ENCODE assay signal across 14 cellular contexts in the genomic region with DNA sequence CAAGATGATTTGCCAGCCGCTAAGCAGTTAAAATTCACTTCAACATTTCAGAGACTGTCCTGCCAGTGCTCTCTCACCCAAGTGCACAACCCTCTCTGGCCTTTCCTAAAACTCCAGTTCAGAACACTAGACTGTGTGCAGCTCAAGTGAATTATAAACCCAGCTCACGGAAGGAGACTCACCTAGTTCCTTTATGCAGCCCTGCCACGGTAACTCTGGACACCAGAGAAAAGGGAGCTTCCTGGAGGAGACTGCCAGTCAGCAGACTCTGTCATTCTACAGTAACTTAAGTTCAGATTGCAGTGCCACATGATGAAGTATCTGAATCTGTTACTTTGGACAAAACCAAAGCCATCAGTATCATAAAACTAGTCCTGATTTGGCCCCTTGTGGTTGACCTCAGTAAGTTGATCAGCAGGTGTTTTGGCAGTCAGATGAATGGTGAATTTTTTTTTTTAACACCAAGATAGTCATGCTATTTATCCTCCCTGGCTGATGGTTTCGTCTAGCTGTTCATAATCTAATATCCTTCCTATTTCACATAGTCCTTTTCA. TPM values are rescaled to one million over a fixed set of nuclear protein-coding genes. Genes with fewer than 3 reads are reported as not detected.
DNase-seq lines count a peak whose midpoint lies in the region; ATAC-seq, FAIRE-seq and TF ChIP-seq lines count a peak whose summit lies in the region.
"Had no signal": no experiment of that assay in that cellular context is flagged by ENCODE, and none has a peak within 500 bp of the region (broad histone marks: within the 10 kb centered on the region; RNA-seq: fewer than 3 reads in every experiment).

No MANE protein-coding gene starts in this region.

- no peaks in the 10 kb centered on the region for H3K27me3 ChIP-seq in PC-3 (ENCODE audit: low read length)
- no peaks in the 10 kb centered on the region for H3K27me3 ChIP-seq in tibial nerve
- H3K27me3 ChIP-seq: Peyer's patch had no signal

- no peak for TF ChIP-seq POLR2A in tibial nerve (IDR thresholded peaks at IDR 0.05)

- POLR2A ChIA-PET in HEK293 (lab: Yijun Ruan, JAX) (no interaction called here), PC-3 (lab: Charles Lee; ENCODE audit: unreplicated experiment) (no interaction called here)

- H3K9me2 ChIP-seq in PC-3 (replicated peaks; ENCODE audit: low read length): no peaks in the 10 kb centered on the region

- ATAC-seq in PC-3 (no peak), HG03139 (IDR thresholded peaks at IDR 0.05; ENCODE audit: unreplicated experiment) (no peak)

- H3K27ac ChIP-seq in HEK293 (ENCODE audit: extremely low read depth, low read depth, low read length): no peak overlapping the region
- H3K27ac ChIP-seq in PC-3 (ENCODE audit: low read length): no peak overlapping the region
- H3K27ac ChIP-seq in tibial nerve: no peak overlapping the region
- H3K27ac ChIP-seq: coronary artery, Peyer's patch had no signal

- H3K4me3 ChIP-seq in HEK293 (ENCODE audit: low read depth, low read length): no peak overlapping the region
- H3K4me3 ChIP-seq in PC-3 (ENCODE audit: low read length): no peak overlapping the region
- H3K4me3 ChIP-seq in tibial nerve: no peak overlapping the region
- H3K4me3 ChIP-seq: coronary artery, Peyer's patch had no signal

- 78 to 80% methylated on average over 4 of the region's 4 CpGs for WGBS in tibial nerve, 2 donors

- intact Hi-C loops in PC-3 (cut with micrococcal nuclease): no loop called here

- no TSS peak for BruUV-seq in PC-3 (replicated peaks; lab: Mats Ljungman, UMichigan)

- peaks cover 29% of the 10 kb centered on the region for H4K20me1 ChIP-seq in PC-3 (ENCODE audit: low read length)

- no peak overlapping the region for H2AFZ ChIP-seq in PC-3 (ENCODE audit: low read length)

- FAIRE-seq in GM18507 (lab: Jason Lieb, UNC): peak; percentile 69
- FAIRE-seq: G401.6, H54 had no signal

- no peaks in the 10 kb centered on the region for H3F3A ChIP-seq in PC-3 (ENCODE audit: low read length, unreplicated experiment)

- no peak for TF ChIP-seq CTCF in HEK293 (tag by site-specific recombination; IDR thresholded peaks at IDR 0.05)
- 0 out of 2 replicates have a peak, but pooled peaks have one; percentile 12 for TF ChIP-seq CTCF in PC-3 (conservative IDR thresholded peaks at IDR 0.05; ENCODE audit: low read depth, low read length)
- TF ChIP-seq CTCF in tibial nerve (IDR thresholded peaks at IDR 0.05): no peak

- peaks cover 89% of the 10 kb centered on the region for H3K79me2 ChIP-seq in PC-3 (ENCODE audit: low read length)

- no peak overlapping the region for H3K9ac ChIP-seq in PC-3 (ENCODE audit: low read length)

- TF ChIP-seq EP300 in tibial nerve (IDR thresholded peaks at IDR 0.05): no peak

- H3K4me1 ChIP-seq in HEK293 (ENCODE audit: control insufficient read depth, insufficient read depth, low read length): peaks cover 17% of the 10 kb centered on the region
- H3K4me1 ChIP-seq in PC-3 (ENCODE audit: insufficient read depth, low read length): peaks cover 29% of the 10 kb centered on the region
- H3K4me1 ChIP-seq in tibial nerve: peaks cover 0 to 49% (median 10%) of the 10 kb centered on the region in 4 donors

- DNase-seq in GM18507 (ENCODE audit: extremely low spot score, insufficient read length, low read depth): no peak
- DNase-seq in PC-3: no peak
- peak; percentile 44 for DNase-seq in myocyte (ENCODE audit: low read depth)
- no peak for DNase-seq in tibial nerve (ENCODE audit: low spot score in 2 of 2)
- DNase-seq in DMS 273 (lab: John Stamatoyannopoulos, UW; ENCODE audit: unreplicated experiment): no peak
- no peak for DNase-seq in HuH-7 (ENCODE audit: low spot score)
- DNase-seq: hypothalamus, Peyer's patch had no signal

- peak overlapping the region; percentile 90; the same call in 1 of the 2 replicates for H3K4me2 ChIP-seq in PC-3 (ENCODE audit: low read length)

- H3K9me3 ChIP-seq in HEK293 (ENCODE audit: control insufficient read depth, insufficient read depth, low read depth, low read length) (no peaks in the 10 kb centered on the region), PC-3 (ENCODE audit: low read length) (no peaks in the 10 kb centered on the region), tibial nerve (no peaks in the 10 kb centered on the region)
- H3K9me3 ChIP-seq: Peyer's patch had no signal

- CTCF ChIA-PET in HEK293 (lab: Yijun Ruan, JAX) (interaction anchor here (2.5 kb wide), 1 partner anchor 15 kb away, joined by 15 read pairs; no protein-coding TSS in a partner anchor), PC-3 (lab: Charles Lee) (no interaction called here)

- H3K36me3 ChIP-seq in HEK293 (ENCODE audit: control insufficient read depth in 2 of 2, insufficient read depth in 1 of 2, low read length in 2 of 2): peaks cover 22 to 62% of the 10 kb centered on the region in 2 experiments
- peaks cover 40% of the 10 kb centered on the region for H3K36me3 ChIP-seq in PC-3 (ENCODE audit: low read depth, low read length)
- peaks cover 0 to 29% (median 5%) of the 10 kb centered on the region in 3 donors for H3K36me3 ChIP-seq in tibial nerve

TF ChIP-seq in HEK293, 187 proteins besides CTCF, POLR2A, EP300 and RAD21:
- TF ChIP-seq ZFP3 (tag by site-specific recombination; IDR thresholded peaks at IDR 0.05; ENCODE audit: low read depth) (no peak), PRDM10 (tag by site-specific recombination; IDR thresholded peaks at IDR 0.05) (peak; percentile 65), ZNF133 (tag by site-specific recombination; IDR thresholded peaks at IDR 0.05) (no peak), ZNF626 (tag by site-specific recombination; IDR thresholded peaks at IDR 0.05) (no peak)

RNA-seq across cellular contexts. Expression of gene MTRR, which starts 2.7 kb away (rescaled TPM):
- 64.9 and 68.3 TPM in 2 replicates for total RNA-seq in PC-3 (2014; rRNA removed)
- total RNA-seq in myocyte: 24.4 and 37.7 TPM in 2 replicates
- 18.1 TPM for polyA plus RNA-seq in myocyte (2012)
- 10 to 100 TPM; 34.3 to 48.0 (median 41.8) TPM for total RNA-seq in tibial nerve

RNA-seq across cellular contexts. Expression of gene FASTKD3, which starts 2.8 kb away (rescaled TPM):
- total RNA-seq in PC-3 (2014; rRNA removed) (9.2 and 16.5 TPM in 2 replicates), myocyte (11.9 and 12.1 TPM in 2 replicates), tibial nerve (10 to 100 TPM in 1 of 4 donors, 1 to 10 TPM in 3; 4.7 to 16.0 (median 8.2) TPM)
- 4.2 TPM for polyA plus RNA-seq in myocyte (2012)

RNA-seq across cellular contexts. Expression of gene CFAP90, which starts 20.7 kb away (rescaled TPM):
- 0.58 TPM in 1 of 2 replicates, not detected in the other for total RNA-seq in PC-3 (2014; rRNA removed)
- not detected in 2 replicates for total RNA-seq in myocyte
- not detected for polyA plus RNA-seq in myocyte (2012)
- total RNA-seq in tibial nerve: not detected
- total RNA-seq: activated CD8-positive, alpha-beta memory T cell treated with anti-CD3 and anti-CD28 coated beads for 36 hours; Peyer's patch had no signal
